18 cellular contexts compared by ENCODE assay signal in genomic region chr3:188396251-188396650, GRCh38.
DNase-seq lines count a peak whose midpoint lies in the region; ATAC-seq and TF ChIP-seq lines count a peak whose summit lies in the region.
"Had no signal": no experiment of that assay in that cellular context is flagged by ENCODE, and none has a peak within 500 bp of the region (broad histone marks: within the 10 kb centered on the region; RNA-seq: fewer than 3 reads in every experiment).

No MANE protein-coding gene starts in this region.

- H2AFZ ChIP-seq in MM.1S (ENCODE audit: low read length), result no peak overlapping the region

- intact Hi-C loops in right lobe of liver (cut with DNase I), result no loop called here

- no peaks in the 10 kb centered on the region for H3K27me3 Mint-ChIP-seq in central memory CD8-positive, alpha-beta T cell
- H3K27me3 Mint-ChIP-seq: CD8-positive, alpha-beta memory T cell; progenitor cell of endocrine pancreas had no signal

- peak overlapping the region in 2 of 3 donors; percentile 84 to 88 for H3K27ac ChIP-seq in right lobe of liver
- H3K27ac ChIP-seq in substantia nigra (ENCODE audit: low read depth, low read length, poor library complexity, severe bottlenecking), result no peak overlapping the region
- no peak overlapping the region for H3K27ac ChIP-seq in MM.1S (ENCODE audit: low read length)

- no peak for TF ChIP-seq POLR2A in right lobe of liver (IDR thresholded peaks at IDR 0.05)

- H3K9me2 ChIP-seq in MM.1S (replicated peaks; ENCODE audit: insufficient read depth, low read length), result no peaks in the 10 kb centered on the region

- DNase-seq in HPDE6-E6E7 (ENCODE audit: extremely low spot score), result peak; percentile 49
- DNase-seq in NCI-H1105 treated with DMSO at 0.1 percent for 48 hours (lab: John Stamatoyannopoulos, UW), result peak; percentile 56
- no peak for DNase-seq in central memory CD8-positive, alpha-beta T cell (ENCODE audit: low spot score in 2 of 2)
- no peak for DNase-seq in right lobe of liver
- DNase-seq in ureter (ENCODE audit: low spot score), result no peak
- DNase-seq in substantia nigra (lab: John Stamatoyannopoulos, UW), result no peak
- DNase-seq in MM.1S, result no peak
- DNase-seq: activated naive CD4-positive, alpha-beta T cell treated with anti-CD3 and anti-CD28 coated beads, Interleukin-2, amount 50 U/mL, for 16 hours; activated T-cell treated with anti-CD3 and anti-CD28 coated beads, Interleukin-2, amount 50 U/mL, for 72 hours; CD8-positive, alpha-beta memory T cell; GOT3; mucosa of descending colon; NCI-H1694 treated with DMSO at 0.1 percent for 48 hours; NCI-H446; stimulated activated CD4-positive, alpha-beta T cell treated with anti-CD3 and anti-CD28 coated beads, Interleukin-4, amount 100 ng/mL, for 1 hour had no signal

- no peaks in the 10 kb centered on the region for H3K36me3 Mint-ChIP-seq in central memory CD8-positive, alpha-beta T cell (ENCODE audit: insufficient read depth)

- WGBS in right lobe of liver (ENCODE audit: insufficient coverage, low coverage, low lambda C conversion rate, missing lambda C conversion rate), result 39% methylated on average over 2 of the region's 2 CpGs

- no peaks in the 10 kb centered on the region for H4K20me1 ChIP-seq in MM.1S (ENCODE audit: insufficient read depth, low read length)

- peaks cover 15% of the 10 kb centered on the region for H3F3A ChIP-seq in MM.1S (ENCODE audit: insufficient read depth, low read length)

- H3K4me1 ChIP-seq in right lobe of liver (peaks cover 0 to 70% (median 22%) of the 10 kb centered on the region in 4 donors), MM.1S (ENCODE audit: low read length) (peaks cover 10% of the 10 kb centered on the region)

- no peaks in the 10 kb centered on the region for H3K9me3 ChIP-seq in right lobe of liver
- no peaks in the 10 kb centered on the region for H3K9me3 ChIP-seq in MM.1S (replicated peaks; ENCODE audit: insufficient read depth, low read length)
- H3K9me3 ChIP-seq: mucosa of descending colon had no signal

- no peak for TF ChIP-seq CTCF in right lobe of liver (IDR thresholded peaks at IDR 0.05)
- TF ChIP-seq CTCF in MM.1S (IDR thresholded peaks at IDR 0.05; ENCODE audit: low read length), result no peak

- no peaks in the 10 kb centered on the region for H3K9me3 Mint-ChIP-seq in central memory CD8-positive, alpha-beta T cell
- H3K9me3 Mint-ChIP-seq: activated T-cell treated with anti-CD3 and anti-CD28 coated beads, Interleukin-2, amount 50 U/mL, for 72 hours; CD8-positive, alpha-beta memory T cell; neural crest cell had no signal

- no peak overlapping the region for H3K27ac Mint-ChIP-seq in central memory CD8-positive, alpha-beta T cell (ENCODE audit: low read depth)
- H3K27ac Mint-ChIP-seq: activated T-cell treated with anti-CD3 and anti-CD28 coated beads, Interleukin-2, amount 50 U/mL, for 72 hours; progenitor cell of endocrine pancreas had no signal

- no peak for ATAC-seq in central memory CD8-positive, alpha-beta T cell (replicated peaks; ENCODE audit: extremely low read depth, poor library complexity, severe bottlenecking)
- no peak for ATAC-seq in right lobe of liver
- ATAC-seq in GM18519 (IDR thresholded peaks at IDR 0.05; ENCODE audit: low FRiP score, unreplicated experiment), result no peak
- ATAC-seq: activated T-cell treated with anti-CD3 and anti-CD28 coated beads, Interleukin-2, amount 50 U/mL, for 72 hours; mucosa of descending colon had no signal

- H3K4me1 Mint-ChIP-seq in central memory CD8-positive, alpha-beta T cell, result peaks cover 56% of the 10 kb centered on the region

- H3K36me3 ChIP-seq in right lobe of liver (no peaks in the 10 kb centered on the region), MM.1S (replicated peaks; ENCODE audit: insufficient read depth, low read length) (no peaks in the 10 kb centered on the region)

- no peak overlapping the region for H3K4me2 ChIP-seq in MM.1S (ENCODE audit: low read depth, low read length)

- H3K27me3 ChIP-seq in right lobe of liver (no peaks in the 10 kb centered on the region), MM.1S (replicated peaks; ENCODE audit: insufficient read depth, low read length) (peaks cover 25% of the 10 kb centered on the region)

- H3K9ac ChIP-seq in MM.1S (ENCODE audit: low read length), result no peak overlapping the region

- H3K4me3 ChIP-seq in right lobe of liver, result no peak overlapping the region
- no peak overlapping the region for H3K4me3 ChIP-seq in MM.1S (ENCODE audit: low read length)
- H3K4me3 ChIP-seq: mucosa of descending colon had no signal

- H3K4me3 Mint-ChIP-seq in central memory CD8-positive, alpha-beta T cell, result peak overlapping the region; percentile 69
- H3K4me3 Mint-ChIP-seq: neural crest cell had no signal

- no peaks in the 10 kb centered on the region for H3K79me2 ChIP-seq in MM.1S (ENCODE audit: low read length)

Comparison
In these comparisons a context has a peak if more than half of its experiments do, and no peak if none do; other contexts are left out.
1. DNase-seq: peak in HPDE6-E6E7 (single experiment) and NCI-H1105 treated with DMSO at 0.1 percent for 48 hours (single experiment); none in central memory CD8-positive, alpha-beta T cell (0 of 2), right lobe of liver (0 of 3), ureter (single experiment), substantia nigra (0 of 49) and MM.1S (single experiment).
2. H3K27ac ChIP-seq: peak in right lobe of liver (2 of 3); none in substantia nigra (single experiment) and MM.1S (single experiment).